ENCODE assay signal across 25 cellular contexts in genomic region chr11:26587073-26587472, GRCh38. TPM values are rescaled to one million over a fixed set of nuclear protein-coding genes. Genes with fewer than 3 reads are reported as not detected.
DNase-seq lines count a peak whose midpoint lies in the region; ATAC-seq, FAIRE-seq and TF ChIP-seq lines count a peak whose summit lies in the region.
"Had no signal": no experiment of that assay in that cellular context is flagged by ENCODE, and none has a peak within 500 bp of the region (broad histone marks: within the 10 kb centered on the region; RNA-seq: fewer than 3 reads in every experiment).

No MANE protein-coding gene starts in this region.

- TF ChIP-seq POLR2A in GM12892 (IDR thresholded peaks at IDR 0.05; ENCODE audit: low read depth, low read length) (no peak), tibial nerve (IDR thresholded peaks at IDR 0.05) (no peak)

- no peak overlapping the region for H3K27ac ChIP-seq in tibial nerve
- H3K27ac ChIP-seq: A549; BLaER1 treated with 17β-estradiol and CSF1 and Interleukin-3, amounts not matched to agents 10 nM and 100 nM; GM23248 had no signal

- no peaks in the 10 kb centered on the region for H3K36me3 ChIP-seq in bronchial epithelial cell (ENCODE audit: control insufficient read depth, insufficient read depth, low read length)
- no peaks in the 10 kb centered on the region for H3K36me3 ChIP-seq in tibial nerve
- H3K36me3 ChIP-seq: BE2C; BLaER1 treated with 17β-estradiol and CSF1 and Interleukin-3, amounts not matched to agents 10 nM and 100 nM had no signal

- H3K27me3 ChIP-seq in bronchial epithelial cell (ENCODE audit: control insufficient read depth, insufficient read depth, low read length) (no peaks in the 10 kb centered on the region), tibial nerve (no peaks in the 10 kb centered on the region)
- H3K27me3 ChIP-seq: BE2C; BLaER1 treated with 17β-estradiol and CSF1 and Interleukin-3, amounts not matched to agents 10 nM and 100 nM had no signal

- 71 to 89% methylated on average over 2 of the region's 2 CpGs for WGBS in tibial nerve, 2 donors

- peak; percentile 82 for ATAC-seq in esophagus mucosa
- ATAC-seq: A549 had no signal

- no peak overlapping the region for H3K4me3 ChIP-seq in bronchial epithelial cell (ENCODE audit: low read depth, low read length)
- H3K4me3 ChIP-seq in tibial nerve = no peak overlapping the region
- H3K4me3 ChIP-seq: A549; BLaER1 treated with 17β-estradiol and CSF1 and Interleukin-3, amounts not matched to agents 10 nM and 100 nM; GM23248 had no signal

- H3K4me1 ChIP-seq in tibial nerve = no peaks in the 10 kb centered on the region
- H3K4me1 ChIP-seq: A549; BE2C; BLaER1 treated with 17β-estradiol and CSF1 and Interleukin-3, amounts not matched to agents 10 nM and 100 nM had no signal

- DNase-seq in GM12892 (ENCODE audit: insufficient read length) = no peak
- DNase-seq in bronchial epithelial cell (ENCODE audit: low read depth) = peak; percentile 44
- DNase-seq in SK-N-DZ (ENCODE audit: low spot score) = no peak
- DNase-seq in tibial nerve (ENCODE audit: low spot score in 2 of 2) = no peak
- no peak for DNase-seq in D341Med (ENCODE audit: low spot score)
- DNase-seq: 8988T; ACHN; AML-193; BE2C; CD4-positive, alpha-beta T cell; CD8-positive, alpha-beta memory T cell; DMS53; DMS79 treated with DMSO at 0.1 percent for 48 hours; GF-D8; GM23248; H7; HCEC 1CT had no signal

- TF ChIP-seq EP300 in tibial nerve (IDR thresholded peaks at IDR 0.05) = no peak

- peak; percentile 40 for FAIRE-seq in GM12892 (lab: Jason Lieb, UNC)
- no peak for FAIRE-seq in bronchial epithelial cell (lab: Jason Lieb, UNC)
- FAIRE-seq: A549, GM12891, H1 had no signal

- no peaks in the 10 kb centered on the region for H3K9me3 ChIP-seq in tibial nerve
- H3K9me3 ChIP-seq: A549, BE2C had no signal

- TF ChIP-seq CTCF in bronchial epithelial cell (IDR thresholded peaks at IDR 0.05; ENCODE audit: insufficient read depth, low read length, severe bottlenecking) (no peak), tibial nerve (IDR thresholded peaks at IDR 0.05) (no peak)

RNA-seq across cellular contexts. Expression of gene MUC15, which starts 15.0 kb away (rescaled TPM):
- not detected for polyA plus RNA-seq in GM12892 (2012; ENCODE audit: missing spikeins)
- total RNA-seq in bronchial epithelial cell = 0.53 and 7.3 TPM in 2 replicates
- total RNA-seq in esophagus mucosa = 17.5 TPM
- not detected in 2 replicates for polyA plus RNA-seq in SK-N-DZ (2014; cell fraction: cytosol; rRNA removed)
- polyA plus RNA-seq in SK-N-DZ (2014; cell fraction: nucleus; rRNA removed) = not detected in 2 replicates
- total RNA-seq in tibial nerve = not detected
- total RNA-seq: CD4-positive, alpha-beta T cell; CD8-positive, alpha-beta memory T cell; Daoy; G401; GM23248; H1; H7 had no signal
- polyA plus RNA-seq: A549; CD14-positive monocyte; CD8-positive, alpha-beta memory T cell; H1 had no signal
